9 cellular contexts compared by ENCODE assay signal in the genomic region with DNA sequence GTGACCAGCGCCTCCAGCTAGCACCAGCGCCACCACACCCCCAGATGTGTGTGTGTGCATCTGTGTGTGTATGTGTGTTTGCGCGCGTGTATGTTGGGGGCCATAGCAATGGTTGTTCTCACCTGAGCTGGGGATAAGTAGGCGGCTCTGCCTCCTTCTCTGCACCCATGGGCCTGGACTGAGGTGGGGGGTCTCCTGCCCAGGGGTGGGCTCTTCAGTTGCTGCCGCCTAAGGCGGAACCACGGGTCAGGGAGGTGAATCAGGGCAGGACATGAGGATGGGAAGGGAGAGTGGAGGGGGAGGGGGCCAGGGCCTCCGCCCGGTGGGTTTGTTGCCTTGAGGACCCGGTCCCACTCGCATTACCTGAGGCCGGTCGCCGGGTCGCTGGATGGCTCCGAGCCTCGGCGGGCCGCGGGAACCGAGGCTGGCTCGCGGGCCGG. TPM values are rescaled to one million over a fixed set of nuclear protein-coding genes. Genes with fewer than 3 reads are reported as not detected.
DNase-seq lines count a peak whose midpoint lies in the region; ATAC-seq and TF ChIP-seq lines count a peak whose summit lies in the region.
"Had no signal": no experiment of that assay in that cellular context is flagged by ENCODE, and none has a peak within 500 bp of the region (broad histone marks: within the 10 kb centered on the region; RNA-seq: fewer than 3 reads in every experiment).

No MANE protein-coding gene starts in this region.

- no TSS peak for BruUV-seq in OCI-LY7 (replicated peaks; lab: Mats Ljungman, UMichigan)

- peak overlapping the region; percentile 64 for H3K4me2 ChIP-seq in OCI-LY7 (ENCODE audit: low read length)
- H3K4me2 ChIP-seq in skeletal muscle satellite cell (ENCODE audit: low read length): peak overlapping the region; percentile 84

- no peak overlapping the region for H3K9ac ChIP-seq in skeletal muscle satellite cell (ENCODE audit: low read depth, low read length)

- H3K4me3 ChIP-seq in OCI-LY7 (ENCODE audit: low read depth, low read length, poor library complexity, severe bottlenecking): peak overlapping the region; percentile 53
- peak overlapping the region in 3 of 4 donors; percentile 27 to 70 (median 44) for H3K4me3 ChIP-seq in esophagus squamous epithelium
- peak overlapping the region; percentile 61 for H3K4me3 ChIP-seq in skeletal muscle satellite cell (ENCODE audit: low read length)

- no peaks in the 10 kb centered on the region for H4K20me1 ChIP-seq in OCI-LY7 (ENCODE audit: insufficient read depth, low read length)

- H3K9me2 ChIP-seq in OCI-LY7 (ENCODE audit: insufficient read depth, low read length): no peaks in the 10 kb centered on the region

- no peaks in the 10 kb centered on the region for H3K4me1 ChIP-seq in OCI-LY7 (ENCODE audit: insufficient read depth, low read length, poor library complexity, severe bottlenecking)
- H3K4me1 ChIP-seq in esophagus squamous epithelium: peaks cover 14 to 24% (median 19%) of the 10 kb centered on the region in 3 donors
- H3K4me1 ChIP-seq in skeletal muscle satellite cell (ENCODE audit: control insufficient read depth, insufficient read depth, low read length): peaks cover 11% of the 10 kb centered on the region

- POLR2A ChIA-PET in OCI-LY7 (lab: Charles Lee): no interaction called here

- DNase-seq in OCI-LY7 (ENCODE audit: low spot score) (no peak), esophagus squamous epithelium (lab: John Stamatoyannopoulos, UW) (no peak), NCI-H1092 (lab: John Stamatoyannopoulos, UW) (no peak), OCI-M2 (lab: John Stamatoyannopoulos, UW; ENCODE audit: unreplicated experiment) (no peak), NCI-H2107 treated with DMSO at 0.1 percent for 48 hours (lab: John Stamatoyannopoulos, UW; ENCODE audit: unreplicated experiment) (no peak)
- DNase-seq in activated effector memory CD4-positive, alpha-beta T cell treated with Interleukin-2 at 50 U/mL for 16 hours: no peak

- no peaks in the 10 kb centered on the region for H3K79me2 ChIP-seq in OCI-LY7 (ENCODE audit: insufficient read depth, low read depth, low read length)

- ATAC-seq in GM19455 (IDR thresholded peaks at IDR 0.05; ENCODE audit: unreplicated experiment): peak; percentile 10

- TF ChIP-seq CTCF in OCI-LY7 (conservative IDR thresholded peaks at IDR 0.05; ENCODE audit: low read length) (no peak), esophagus squamous epithelium (IDR thresholded peaks at IDR 0.05) (no peak)

- H3K9me3 ChIP-seq in OCI-LY7 (ENCODE audit: low read length) (no peaks in the 10 kb centered on the region), esophagus squamous epithelium (no peaks in the 10 kb centered on the region), skeletal muscle satellite cell (replicated peaks; ENCODE audit: low read length) (no peaks in the 10 kb centered on the region)

- WGBS in esophagus squamous epithelium, 2 donors: 9 to 31% methylated on average over 7 to 13 of the region's 26 CpGs

- H2AFZ ChIP-seq in OCI-LY7 (ENCODE audit: low read length): no peak overlapping the region

- intact Hi-C loops in OCI-LY7 (cut with micrococcal nuclease; ENCODE audit: unreplicated experiment) (no loop called here), esophagus squamous epithelium (cut with DNase I) (no loop called here)

- H3K27me3 ChIP-seq in esophagus squamous epithelium: peaks cover 0 to 96% (median 7%) of the 10 kb centered on the region in 4 donors
- peaks cover 85% of the 10 kb centered on the region for H3K27me3 ChIP-seq in skeletal muscle satellite cell (ENCODE audit: control insufficient read depth, insufficient read depth, low read length)

- peak in 1 of 4 donors; percentile 38 for TF ChIP-seq POLR2A in esophagus squamous epithelium (IDR thresholded peaks at IDR 0.05)

- CTCF ChIA-PET in OCI-LY7 (lab: Charles Lee; ENCODE audit: unreplicated experiment): no interaction called here

- H3K36me3 ChIP-seq in OCI-LY7 (ENCODE audit: insufficient read depth, low read length) (no peaks in the 10 kb centered on the region), esophagus squamous epithelium (no peaks in the 10 kb centered on the region), skeletal muscle satellite cell (ENCODE audit: insufficient read depth, low read length) (no peaks in the 10 kb centered on the region)

- no peak overlapping the region for H3K27ac ChIP-seq in OCI-LY7 (ENCODE audit: low read depth, low read length, poor library complexity, severe bottlenecking)
- H3K27ac ChIP-seq in esophagus squamous epithelium: peak overlapping the region in 1 of 4 donors; percentile 22

RNA-seq across cellular contexts. Expression of a gene that starts 0.3 kb away (rescaled TPM):
- not detected in 2 replicates for total RNA-seq in OCI-LY7 (2014; rRNA removed; shearing (Covaris generic))
- total RNA-seq in OCI-LY7 (2022) (not detected in 2 replicates), esophagus squamous epithelium (under 1 TPM in 2 of 4 donors, not detected in 2; 0.19 to 0.41 TPM)
- not detected in 2 replicates for total RNA-seq in skeletal muscle satellite cell (2012; rRNA removed)
- total RNA-seq: HT1080 had no signal

RNA-seq across cellular contexts. Expression of a gene that starts 19.1 kb away (rescaled TPM):
- not detected in 2 replicates for total RNA-seq in OCI-LY7 (2014; rRNA removed; shearing (Covaris generic))
- total RNA-seq in OCI-LY7 (2022) (not detected in 2 replicates), esophagus squamous epithelium (not detected)
- total RNA-seq in skeletal muscle satellite cell (2012; rRNA removed): not detected in 2 replicates
- total RNA-seq: HT1080 had no signal

RNA-seq across cellular contexts. Expression of a gene that starts 47.7 kb away (rescaled TPM):
- total RNA-seq in OCI-LY7 (2014; rRNA removed; shearing (Covaris generic)): 53.6 and 54.5 TPM in 2 replicates
- total RNA-seq in OCI-LY7 (2022) (64.8 and 71.9 TPM in 2 replicates), esophagus squamous epithelium (10 to 100 TPM; 13.7 to 37.1 (median 28.6) TPM)
- 22.3 and 27.1 TPM in 2 replicates for total RNA-seq in skeletal muscle satellite cell (2012; rRNA removed)

RNA-seq across cellular contexts. Expression of a gene that starts 51.5 kb away (rescaled TPM):
- not detected in 2 replicates for total RNA-seq in OCI-LY7 (2014; rRNA removed; shearing (Covaris generic))
- total RNA-seq in OCI-LY7 (2022) (not detected in 2 replicates), esophagus squamous epithelium (1 to 10 TPM in 1 of 4 donors, under 1 TPM in 3; 0.45 to 1.2 (median 0.77) TPM)
- total RNA-seq in skeletal muscle satellite cell (2012; rRNA removed): under 0.01 and 1.3 TPM in 2 replicates
- total RNA-seq: HT1080 had no signal
